8 cellular contexts compared by ENCODE assay signal in genomic region chr6:31189223-31189622, GRCh38. TPM values are rescaled to one million over a fixed set of nuclear protein-coding genes. Genes with fewer than 3 reads are reported as not detected.
"Had no signal": no experiment of that assay in that cellular context is flagged by ENCODE, and none has a peak within 500 bp of the region (broad histone marks: within the 10 kb centered on the region; RNA-seq: fewer than 3 reads in every experiment).

No MANE protein-coding gene starts in this region.

RNA-seq across cellular contexts. Expression of gene POU5F1, which starts 18.7 kb away (rescaled TPM):
- total RNA-seq: NCI-H460, PC-3, SJSA1 had no signal
- polyA plus RNA-seq: SK-N-SH had no signal

RNA-seq across cellular contexts. Expression of gene PSORS1C2, which starts 50.4 kb away (rescaled TPM):
- total RNA-seq: LHCN-M2, MCF 10A, NCI-H460, PC-3, Peyer's patch, Right ventricle myocardium superior, SJSA1 had no signal
- polyA plus RNA-seq: SK-N-SH had no signal
